8 cellular contexts compared by ENCODE assay signal in genomic region chr3:11944052-11944673, GRCh38.
A peak's percentile ranks its signal among the peaks of the same experiment; 100 is the strongest.
DNase-seq lines count a peak whose midpoint lies in the region; ATAC-seq and TF ChIP-seq lines count a peak whose summit lies in the region.

No MANE protein-coding gene starts in this region.

- H3K4me2 ChIP-seq in IMR-90 (ENCODE audit: low read depth, low read length) = no peak overlapping the region

- BruUV-seq in IMR-90 (replicated peaks; lab: Mats Ljungman, UMichigan) = no TSS peak

- TF ChIP-seq CTCF in IMR-90 (conservative IDR thresholded peaks at IDR 0.05; ENCODE audit: low read depth, low read length) = peak; percentile 43

- H3K9ac ChIP-seq in IMR-90 (ENCODE audit: low read depth, low read length) (no peak overlapping the region), adipocyte (ENCODE audit: low read length) (no peak overlapping the region)

- H4K5ac ChIP-seq in IMR-90 (ENCODE audit: low read depth, low read length) = no peak overlapping the region

- H2AFZ ChIP-seq in IMR-90 (replicated peaks; ENCODE audit: low read length, poor library complexity) = peak overlapping the region; percentile 72

- H3K9me1 ChIP-seq in IMR-90 (ENCODE audit: insufficient read depth, low read length) = no peaks in the 10 kb centered on the region

- no peak overlapping the region for H4K91ac ChIP-seq in IMR-90 (ENCODE audit: insufficient read depth, low read depth, low read length)

- no peak overlapping the region for H3K18ac ChIP-seq in IMR-90 (ENCODE audit: low read depth, low read length)

- H3K9me3 ChIP-seq in IMR-90 (ENCODE audit: control insufficient read depth, insufficient read depth, low read length) (no peaks in the 10 kb centered on the region), adipocyte (ENCODE audit: control insufficient read depth, low read length) (no peaks in the 10 kb centered on the region), aorta (ENCODE audit: control insufficient read depth, low read length) (peaks cover 2% of the 10 kb centered on the region)

- CTCF ChIA-PET in IMR-90 (lab: Yijun Ruan, JAX) = interaction anchor here (1.2 to 1.4 kb wide), 2 partner anchors 13 to 17 kb away, joined by 3 to 5 read pairs; no protein-coding TSS in a partner anchor

- DNase-seq in DMS 273 (lab: John Stamatoyannopoulos, UW; ENCODE audit: unreplicated experiment) (peak; percentile 74), IMR-90 (peak; percentile 10), adipocyte (ENCODE audit: low read depth) (peak; percentile 44), iris pigment epithelial cell (ENCODE audit: low read depth) (peak; percentile 36), aorta (no peak), cortex of kidney (lab: John Stamatoyannopoulos, UW) (no peak)
- DNase-seq in activated T-cell treated with anti-CD3 and anti-CD28 coated beads, Interleukin-2, amount 50 U/mL, for 1 hour = no peak

- intact Hi-C loops in IMR-90 (cut with micrococcal nuclease) (no loop called here), aorta (cut with DNase I) (no loop called here)

- H3K56ac ChIP-seq in IMR-90 (ENCODE audit: extremely low read depth, insufficient read depth, low read length) = no peak overlapping the region

- no peak overlapping the region for H2AK5ac ChIP-seq in IMR-90 (ENCODE audit: low read depth, low read length)

- H3K27me3 ChIP-seq in IMR-90 (ENCODE audit: control insufficient read depth, insufficient read depth, low read length) (no peaks in the 10 kb centered on the region; the same call in 1 of the 2 replicates), adipocyte (replicated peaks; ENCODE audit: control insufficient read depth, insufficient read depth, low read length) (no peaks in the 10 kb centered on the region), aorta (ENCODE audit: control insufficient read depth in 1 of 2, insufficient read depth in 2 of 2, low read length in 1 of 2) (no peaks in the 10 kb centered on the region)

- H2BK5ac ChIP-seq in IMR-90 (ENCODE audit: low read depth, low read length, poor library complexity, severe bottlenecking) = no peak overlapping the region

- TF ChIP-seq RAD21 in IMR-90 (IDR thresholded peaks at IDR 0.05; ENCODE audit: low read length) = no peak

- H3K4me3 ChIP-seq in IMR-90 (ENCODE audit: insufficient read depth, low read depth, low read length) (no peak overlapping the region), adipocyte (ENCODE audit: low read length) (no peak overlapping the region), aorta (ENCODE audit: low read length in 2 of 2) (no peak overlapping the region)

- no peaks in the 10 kb centered on the region for H3K79me1 ChIP-seq in IMR-90 (ENCODE audit: low read depth in 1 of 2, low read length in 2 of 2)

- no peaks in the 10 kb centered on the region for H4K20me1 ChIP-seq in IMR-90 (ENCODE audit: insufficient read depth, low read length)

- no peaks in the 10 kb centered on the region for H3K36me3 ChIP-seq in IMR-90 (ENCODE audit: control insufficient read depth, insufficient read depth, low read length)
- H3K36me3 ChIP-seq in adipocyte (ENCODE audit: control insufficient read depth, insufficient read depth, low read length, severe bottlenecking) = no peaks in the 10 kb centered on the region
- no peaks in the 10 kb centered on the region for H3K36me3 ChIP-seq in aorta (ENCODE audit: control insufficient read depth in 1 of 2, insufficient read depth in 2 of 2, low read length in 1 of 2)

- no peaks in the 10 kb centered on the region for H3K4me1 ChIP-seq in IMR-90 (ENCODE audit: control insufficient read depth, insufficient read depth, low read length)
- H3K4me1 ChIP-seq in adipocyte (ENCODE audit: control insufficient read depth, insufficient read depth, low read length) = no peaks in the 10 kb centered on the region
- no peaks in the 10 kb centered on the region for H3K4me1 ChIP-seq in aorta (ENCODE audit: control insufficient read depth in 1 of 2, insufficient read depth in 2 of 2, low read length in 2 of 2)

- H2BK120ac ChIP-seq in IMR-90 (ENCODE audit: low read depth, low read length) = no peak overlapping the region

- H2BK15ac ChIP-seq in IMR-90 (ENCODE audit: low read depth, low read length) = no peak overlapping the region

- no peak overlapping the region for H4K8ac ChIP-seq in IMR-90 (ENCODE audit: low read depth in 2 of 2, low read length in 2 of 2)

- POLR2A ChIA-PET in IMR-90 (lab: Charles Lee; ENCODE audit: unreplicated experiment) = no interaction called here

- ATAC-seq in IMR-90 (ENCODE audit: low read depth) (peak; percentile 77), aorta (ENCODE audit: low FRiP score) (no peak)
- no peak for ATAC-seq in activated CD4-positive, CD25-positive, alpha-beta regulatory T cell treated with anti-CD3 and anti-CD28 coated beads, Interleukin-2, amount 50 U/mL, for 24 hours

- no peak overlapping the region for H2BK20ac ChIP-seq in IMR-90 (ENCODE audit: low read depth, low read length)

- no CpG with 5 or more reads among the region's 7 CpGs for WGBS in IMR-90 (ENCODE audit: extremely low coverage in 2 of 2, insufficient read length in 1 of 2), 2 experiments
- WGBS in aorta, 2 donors = 22 to 24% methylated on average over 7 of the region's 7 CpGs

- dilution Hi-C loops in IMR-90 (cut with HindIII; ENCODE audit: low sequenced_read_pairs, unreplicated experiment) = no loop called here

- no peak overlapping the region for H2AK9ac ChIP-seq in IMR-90 (replicated peaks; ENCODE audit: low read depth, low read length, poor library complexity)

- H3K23ac ChIP-seq in IMR-90 (ENCODE audit: low read depth, low read length) = no peak overlapping the region

- no peak overlapping the region for H3K27ac ChIP-seq in IMR-90 (ENCODE audit: insufficient read depth, low read length)
- no peak overlapping the region for H3K27ac ChIP-seq in aorta (ENCODE audit: low read depth in 1 of 2, low read length in 2 of 2)

- H3K4ac ChIP-seq in IMR-90 (ENCODE audit: low read depth, low read length) = no peak overlapping the region

- TF ChIP-seq POLR2A in IMR-90 (IDR thresholded peaks at IDR 0.05; ENCODE audit: low read depth, low read length) = no peak

- in situ Hi-C loops in IMR-90 (cut with MboI; ENCODE audit: low sequenced_read_pairs) = no loop called here

- H3K14ac ChIP-seq in IMR-90 (replicated peaks; ENCODE audit: low read depth, low read length) = no peak overlapping the region

TF ChIP-seq in IMR-90, 13 proteins besides CTCF, POLR2A, EP300 and RAD21:
- TF ChIP-seq SMC3 (IDR thresholded peaks at IDR 0.05; ENCODE audit: low read depth, low read length) = no peak
- no peak for TF ChIP-seq CEBPB (IDR thresholded peaks at IDR 0.05; ENCODE audit: low read depth, low read length)
- no peak for TF ChIP-seq USF2 (IDR thresholded peaks at IDR 0.05; ENCODE audit: low read depth, low read length)
- TF ChIP-seq MAZ (IDR thresholded peaks at IDR 0.05; ENCODE audit: borderline replicate concordance, low read depth, low read length) = no peak
- no peak for TF ChIP-seq NFE2L2 (IDR thresholded peaks at IDR 0.05; ENCODE audit: low read depth, low read length)
- no peak for TF ChIP-seq RCOR1 (IDR thresholded peaks at IDR 0.05; ENCODE audit: insufficient replicate concordance, low read length)
- TF ChIP-seq BHLHE40 (IDR thresholded peaks at IDR 0.05; ENCODE audit: low read depth, low read length) = no peak

Comparison
In these comparisons a context has a peak if more than half of its experiments do, and no peak if none do; other contexts are left out.
1. DNase-seq: peak in DMS 273 (single experiment), IMR-90 (single experiment), adipocyte (single experiment) and iris pigment epithelial cell (single experiment); none in activated T-cell treated with anti-CD3 and anti-CD28 coated beads, Interleukin-2, amount 50 U/mL, for 1 hour (single experiment), aorta (0 of 2) and cortex of kidney (single experiment).